Comparison of ENCODE assay signal across 9 cellular contexts in genomic region chr2:84888401-84889276, GRCh38. TPM values are rescaled to one million over a fixed set of nuclear protein-coding genes. Genes with fewer than 3 reads are reported as not detected.
DNase-seq lines count a peak whose midpoint lies in the region; ATAC-seq and TF ChIP-seq lines count a peak whose summit lies in the region.
"Had no signal": no experiment of that assay in that cellular context is flagged by ENCODE, and none has a peak within 500 bp of the region (broad histone marks: within the 10 kb centered on the region; RNA-seq: fewer than 3 reads in every experiment).

No MANE protein-coding gene starts in this region.

- peaks cover 18% of the 10 kb centered on the region for H3K27me3 Mint-ChIP-seq in nephron progenitor cell (ENCODE audit: low read depth, poor library complexity)

- H3K4me2 ChIP-seq in SK-N-SH = 0 out of 2 replicates have a peak overlapping the region, but pooled peaks have one; percentile 8

- peak overlapping the region; percentile 47 for H3K4me3 ChIP-seq in AG10803 (ENCODE audit: low read length)
- no peak overlapping the region for H3K4me3 ChIP-seq in SK-N-SH (ENCODE audit: low read depth in 2 of 2, low read length in 1 of 2)
- H3K4me3 ChIP-seq in colonic mucosa = peak overlapping the region; percentile 13

- intact Hi-C loops in colonic mucosa (cut with DNase I) = no loop called here

- H3K27ac ChIP-seq in SK-N-SH (ENCODE audit: low read depth in 2 of 2, low read length in 1 of 2) = no peak overlapping the region
- H3K27ac ChIP-seq in colonic mucosa = peak overlapping the region; percentile 71

- TF ChIP-seq CTCF in AG10803 (conservative IDR thresholded peaks at IDR 0.05; ENCODE audit: low read length) (no peak), SK-N-SH (IDR thresholded peaks at IDR 0.05) (no peak), colonic mucosa (IDR thresholded peaks at IDR 0.05) (no peak), nephron progenitor cell (IDR thresholded peaks at IDR 0.05) (no peak)

- 72% methylated on average over 6 of the region's 6 CpGs for WGBS in SK-N-SH (ENCODE audit: low lambda C conversion rate)

- H3K36me3 Mint-ChIP-seq in nephron progenitor cell (ENCODE audit: low read depth) = no peaks in the 10 kb centered on the region

- POLR2A ChIA-PET in SK-N-SH (lab: Yijun Ruan, JAX) = no interaction called here

- H3K9me3 Mint-ChIP-seq in nephron progenitor cell = no peaks in the 10 kb centered on the region

- no peaks in the 10 kb centered on the region for H3K9me2 ChIP-seq in SK-N-SH

- no peak overlapping the region for H3K4me3 Mint-ChIP-seq in nephron progenitor cell

- TF ChIP-seq EP300 in SK-N-SH (IDR thresholded peaks at IDR 0.05; ENCODE audit: borderline replicate concordance in 1 of 2, low read depth in 1 of 2, low read length in 1 of 2) = no peak

- no peaks in the 10 kb centered on the region for H3K36me3 ChIP-seq in SK-N-SH (replicated peaks in 1 of 2; ENCODE audit: control insufficient read depth in 1 of 2, insufficient read depth in 2 of 2, low read length in 1 of 2)
- no peaks in the 10 kb centered on the region for H3K36me3 ChIP-seq in colonic mucosa

- H4K20me1 ChIP-seq in SK-N-SH (ENCODE audit: insufficient read depth) = no peaks in the 10 kb centered on the region

- peak overlapping the region; percentile 76 for H2AFZ ChIP-seq in SK-N-SH (ENCODE audit: low read depth)

- H3K4me1 ChIP-seq in SK-N-SH (ENCODE audit: control insufficient read depth in 1 of 2, insufficient read depth in 2 of 2, low read depth in 1 of 2, low read length in 1 of 2) (no peaks in the 10 kb centered on the region), colonic mucosa (peaks cover 8% of the 10 kb centered on the region)

- H3K9ac ChIP-seq in SK-N-SH (no peak overlapping the region), colonic mucosa (ENCODE audit: low read depth in 2 of 2, low read length in 2 of 2) (peak overlapping the region; percentile 6 to 74)

- H3K9me3 ChIP-seq in SK-N-SH = no peaks in the 10 kb centered on the region
- H3K9me3 ChIP-seq in colonic mucosa = no peaks in the 10 kb centered on the region

- peak; percentile 76 for DNase-seq in AG10803 (ENCODE audit: low read depth)
- no peak for DNase-seq in SK-N-SH
- DNase-seq in colonic mucosa = peak; percentile 42
- DNase-seq in mucosa of gallbladder (ENCODE audit: low spot score) = peak; percentile 38
- DNase-seq in nephron progenitor cell = no peak
- DNase-seq in G401 (ENCODE audit: low spot score) = no peak

- H3K79me2 ChIP-seq in SK-N-SH (ENCODE audit: insufficient read depth) = no peaks in the 10 kb centered on the region

- CTCF ChIA-PET in SK-N-SH (lab: Yijun Ruan, JAX) = interaction anchor here (1.0 to 2.5 kb wide), 2 partner anchors 10 to 37 kb away, joined by 3 to 7 read pairs; no protein-coding TSS in a partner anchor

- ATAC-seq in GM19035 (IDR thresholded peaks at IDR 0.05; ENCODE audit: unreplicated experiment) (peak; percentile 87), HG03135 (IDR thresholded peaks at IDR 0.05; ENCODE audit: unreplicated experiment) (peak; percentile 98)
- ATAC-seq: HCT116 had no signal

- no peaks in the 10 kb centered on the region for H3K27me3 ChIP-seq in SK-N-SH (ENCODE audit: insufficient read depth)
- no peaks in the 10 kb centered on the region for H3K27me3 ChIP-seq in colonic mucosa

- TF ChIP-seq RAD21 in SK-N-SH (IDR thresholded peaks at IDR 0.05; ENCODE audit: low read length) = no peak

- no peak overlapping the region for H3K27ac Mint-ChIP-seq in nephron progenitor cell

- H3F3A ChIP-seq in SK-N-SH (replicated peaks; ENCODE audit: insufficient read depth) = peaks cover 5% of the 10 kb centered on the region

- in situ Hi-C loops in G401 (cut with HindIII; ENCODE audit: low sequenced_read_pairs) = no loop called here

- peaks cover 9% of the 10 kb centered on the region for H3K4me1 Mint-ChIP-seq in nephron progenitor cell

TF ChIP-seq in SK-N-SH, 30 proteins besides CTCF, POLR2A, EP300 and RAD21:
- TF ChIP-seq USF2 (IDR thresholded peaks at IDR 0.05; ENCODE audit: borderline replicate concordance, low read depth, low read length) = no peak
- TF ChIP-seq ZBTB33 (IDR thresholded peaks at IDR 0.05; ENCODE audit: borderline replicate concordance, low read depth) = no peak
- no peak for TF ChIP-seq MEF2A (IDR thresholded peaks at IDR 0.05; ENCODE audit: borderline replicate concordance, low read depth)
- no peak for TF ChIP-seq NRF1 (IDR thresholded peaks at IDR 0.05; ENCODE audit: low read depth, low read length)
- no peak for TF ChIP-seq POLR2AphosphoS5 (IDR thresholded peaks at IDR 0.05; ENCODE audit: low read depth, low read length)
- no peak for TF ChIP-seq RCOR1 (IDR thresholded peaks at IDR 0.05; ENCODE audit: low read length)

RNA-seq across cellular contexts. Expression of gene TRABD2A, which starts 7.8 kb away (rescaled TPM):
- 3.0 and 3.8 TPM in 2 replicates for polyA plus RNA-seq in SK-N-SH (2012; rRNA removed)
- polyA plus RNA-seq in SK-N-SH (2012; cell fraction: cytosol; rRNA removed) = 2.4 and 3.6 TPM in 2 replicates
- 2.2 TPM in 2 replicates for polyA plus RNA-seq in SK-N-SH (2012; cell fraction: nucleus; rRNA removed)
- total RNA-seq in colonic mucosa (100 to 1,000 TPM in 1 of 2 donors, 10 to 100 TPM in 1; 88.1 to 158 TPM), mucosa of gallbladder (0.52 TPM)
- 5.5 and 9.9 TPM in 2 replicates for total RNA-seq in G401 (2014; rRNA removed; shearing (Covaris generic))

RNA-seq across cellular contexts. Expression of gene TMSB10, which starts 16.8 kb away (rescaled TPM):
- 3,924 and 7,920 TPM in 2 replicates for polyA plus RNA-seq in SK-N-SH (2012; rRNA removed)
- 5,618 and 8,173 TPM in 2 replicates for polyA plus RNA-seq in SK-N-SH (2012; cell fraction: cytosol; rRNA removed)
- 1,784 and 3,464 TPM in 2 replicates for polyA plus RNA-seq in SK-N-SH (2012; cell fraction: nucleus; rRNA removed)
- 1,000 to 10,000 TPM; 2,226 to 3,150 TPM for total RNA-seq in colonic mucosa
- total RNA-seq in mucosa of gallbladder = 999 TPM
- 1,848 and 2,842 TPM in 2 replicates for total RNA-seq in G401 (2014; rRNA removed; shearing (Covaris generic))

Comparison
In these comparisons a context has a peak if more than half of its experiments do, and no peak if none do; other contexts are left out.
1. DNase-seq: peak in AG10803 (single experiment), colonic mucosa (single experiment) and mucosa of gallbladder (single experiment); none in SK-N-SH (single experiment), nephron progenitor cell (single experiment) and G401 (single experiment).
2. H3K4me3 ChIP-seq: peak in AG10803 (single experiment) and colonic mucosa (single experiment); none in SK-N-SH (0 of 2).